ENCODE assay signal across 1 cellular context in genomic region chr14:61477845-61478438, GRCh38.
TF ChIP-seq lines count a peak whose summit lies in the region.

No MANE protein-coding gene starts in this region.

TF ChIP-seq in GM23338, 12 proteins besides CTCF, POLR2A, EP300 and RAD21 (continued from another document):
- TF ChIP-seq ZNF462 (CRISPR knock-in tag; IDR thresholded peaks at IDR 0.05) (no peak), CREB1 (CRISPR knock-in tag; IDR thresholded peaks at IDR 0.05; ENCODE audit: low read depth) (no peak)
- TF ChIP-seq, protein P1, sequence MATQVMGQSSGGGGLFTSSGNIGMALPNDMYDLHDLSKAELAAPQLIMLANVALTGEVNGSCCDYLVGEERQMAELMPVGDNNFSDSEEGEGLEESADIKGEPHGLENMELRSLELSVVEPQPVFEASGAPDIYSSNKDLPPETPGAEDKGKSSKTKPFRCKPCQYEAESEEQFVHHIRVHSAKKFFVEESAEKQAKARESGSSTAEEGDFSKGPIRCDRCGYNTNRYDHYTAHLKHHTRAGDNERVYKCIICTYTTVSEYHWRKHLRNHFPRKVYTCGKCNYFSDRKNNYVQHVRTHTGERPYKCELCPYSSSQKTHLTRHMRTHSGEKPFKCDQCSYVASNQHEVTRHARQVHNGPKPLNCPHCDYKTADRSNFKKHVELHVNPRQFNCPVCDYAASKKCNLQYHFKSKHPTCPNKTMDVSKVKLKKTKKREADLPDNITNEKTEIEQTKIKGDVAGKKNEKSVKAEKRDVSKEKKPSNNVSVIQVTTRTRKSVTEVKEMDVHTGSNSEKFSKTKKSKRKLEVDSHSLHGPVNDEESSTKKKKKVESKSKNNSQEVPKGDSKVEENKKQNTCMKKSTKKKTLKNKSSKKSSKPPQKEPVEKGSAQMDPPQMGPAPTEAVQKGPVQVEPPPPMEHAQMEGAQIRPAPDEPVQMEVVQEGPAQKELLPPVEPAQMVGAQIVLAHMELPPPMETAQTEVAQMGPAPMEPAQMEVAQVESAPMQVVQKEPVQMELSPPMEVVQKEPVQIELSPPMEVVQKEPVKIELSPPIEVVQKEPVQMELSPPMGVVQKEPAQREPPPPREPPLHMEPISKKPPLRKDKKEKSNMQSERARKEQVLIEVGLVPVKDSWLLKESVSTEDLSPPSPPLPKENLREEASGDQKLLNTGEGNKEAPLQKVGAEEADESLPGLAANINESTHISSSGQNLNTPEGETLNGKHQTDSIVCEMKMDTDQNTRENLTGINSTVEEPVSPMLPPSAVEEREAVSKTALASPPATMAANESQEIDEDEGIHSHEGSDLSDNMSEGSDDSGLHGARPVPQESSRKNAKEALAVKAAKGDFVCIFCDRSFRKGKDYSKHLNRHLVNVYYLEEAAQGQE (IDR thresholded peaks at IDR 0.05; ENCODE audit: unreplicated experiment), result no peak
